ENCODE assay signal across 20 cellular contexts in the genomic region with DNA sequence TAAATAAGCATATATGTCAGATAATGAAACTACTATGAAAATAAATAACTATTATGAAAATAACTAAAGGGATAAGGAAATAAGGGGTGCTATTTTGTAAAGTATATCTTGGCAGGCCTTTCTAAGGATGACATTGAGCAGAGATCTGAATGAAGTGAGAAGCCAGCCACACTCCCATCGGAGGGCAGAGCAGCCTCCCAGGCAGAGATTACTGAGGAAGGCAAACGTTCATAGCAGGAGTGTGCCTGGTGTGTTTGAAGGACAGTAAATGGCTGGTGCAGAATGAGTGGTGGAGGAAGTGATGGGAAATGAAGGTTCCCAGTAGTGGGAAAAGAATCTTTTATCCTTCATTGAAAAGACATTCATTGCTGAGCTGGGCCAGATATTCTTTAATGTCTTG.
"Had no signal": no experiment of that assay in that cellular context is flagged by ENCODE, and none has a peak within 500 bp of the region (broad histone marks: within the 10 kb centered on the region; RNA-seq: fewer than 3 reads in every experiment).

No MANE protein-coding gene starts in this region.

- H3K4me3 ChIP-seq: SJSA1, SK-N-MC had no signal

- H3K4me1 ChIP-seq: SJSA1 had no signal

- H3K9me3 ChIP-seq: SJSA1 had no signal

- H3K36me3 ChIP-seq: SJSA1 had no signal

- H3K27me3 ChIP-seq: SJSA1 had no signal

- H3K27ac ChIP-seq: SJSA1, SK-N-MC had no signal

- DNase-seq: KBM-7; MV-4-11; NCI-H1048; NCI-H1105; NCI-H1417; NCI-H1436 treated with DMSO at 0.1 percent for 48 hours; NCI-H1694; NCI-H187 treated with DMSO at 0.1 percent for 48 hours; NCI-H2029 treated with DMSO at 0.1 percent for 48 hours; NCI-H2107; NCI-H2227 treated with DMSO at 0.1 percent for 48 hours; NCI-H524; NCI-H526 treated with DMSO at 0.1 percent for 48 hours; NCI-H748 treated with DMSO at 0.1 percent for 48 hours; NK-92 treated with Interleukin-12 subunit alpha and Interleukin-12 subunit beta, amount 100 ng/mL, for 24 hours; OCI-M1; RPMI8226; SHP77 treated with DMSO at 0.1 percent for 48 hours had no signal
